In genomic region chr11:126432065-126432461, GRCh38 we compare ENCODE assay signal across 19 cellular contexts.
DNase-seq lines count a peak whose midpoint lies in the region; ATAC-seq and TF ChIP-seq lines count a peak whose summit lies in the region.
"Had no signal": no experiment of that assay in that cellular context is flagged by ENCODE, and none has a peak within 500 bp of the region (broad histone marks: within the 10 kb centered on the region; RNA-seq: fewer than 3 reads in every experiment).

No MANE protein-coding gene starts in this region.

- H3K27ac ChIP-seq in AG04450 (ENCODE audit: low read depth, low read length) (peak overlapping the region; percentile 11), RWPE2 (ENCODE audit: poor library complexity, severe bottlenecking) (peak overlapping the region; percentile 70), sigmoid colon (peak overlapping the region; percentile 49 to 68 (median 64)), caudate nucleus (ENCODE audit: low read depth, low read length) (no peak overlapping the region)
- H3K27ac ChIP-seq: HL-60, KMS-11 had no signal

- intact Hi-C loops in left ventricle myocardium superior (cut with micrococcal nuclease), result loop anchor here (10.0 kb wide), 1 partner anchor 117 kb away; no protein-coding TSS in a partner anchor
- intact Hi-C loops in sigmoid colon (cut with DNase I), result no loop called here
- intact Hi-C loops in mucosa of descending colon (cut with DNase I, micrococcal nuclease), result no loop called here

- H3K36me3 ChIP-seq in RWPE2 (ENCODE audit: low read depth) (no peaks in the 10 kb centered on the region), sigmoid colon (no peaks in the 10 kb centered on the region), mucosa of descending colon (ENCODE audit: low read depth) (no peaks in the 10 kb centered on the region)
- H3K36me3 ChIP-seq: breast epithelium had no signal

- H3K4me1 ChIP-seq in RWPE2 (ENCODE audit: insufficient read depth, poor library complexity, severe bottlenecking), result peaks cover 20% of the 10 kb centered on the region
- H3K4me1 ChIP-seq in sigmoid colon, result peaks cover 0 to 19% (median 16%) of the 10 kb centered on the region in 4 donors
- peaks cover 31% of the 10 kb centered on the region for H3K4me1 ChIP-seq in mucosa of descending colon (ENCODE audit: low read depth)
- H3K4me1 ChIP-seq: breast epithelium had no signal

- H3K27me3 ChIP-seq in AG04450 (ENCODE audit: control insufficient read depth, insufficient read depth, low read length) (no peaks in the 10 kb centered on the region), RWPE2 (ENCODE audit: insufficient read depth, poor library complexity, severe bottlenecking) (no peaks in the 10 kb centered on the region), sigmoid colon (no peaks in the 10 kb centered on the region)
- H3K27me3 ChIP-seq: breast epithelium had no signal

- TF ChIP-seq POLR2A in sigmoid colon (IDR thresholded peaks at IDR 0.05), result no peak

- H3K4me3 ChIP-seq in AG04450 (ENCODE audit: low read depth, low read length), result no peak overlapping the region
- H3K4me3 ChIP-seq in RWPE2 (ENCODE audit: severe bottlenecking), result no peak overlapping the region
- no peak overlapping the region for H3K4me3 ChIP-seq in sigmoid colon
- H3K4me3 ChIP-seq in mucosa of descending colon, result no peak overlapping the region
- H3K4me3 ChIP-seq: breast epithelium had no signal

- 73 to 77% methylated on average over 3 of the region's 3 CpGs for WGBS in sigmoid colon, 2 donors

- no peak for TF ChIP-seq CTCF in AG04450 (IDR thresholded peaks at IDR 0.05; ENCODE audit: low read depth, low read length)
- TF ChIP-seq CTCF in RWPE2 (IDR thresholded peaks at IDR 0.05; ENCODE audit: poor library complexity, severe bottlenecking), result no peak
- TF ChIP-seq CTCF in sigmoid colon (IDR thresholded peaks at IDR 0.05), result no peak
- no peak for TF ChIP-seq CTCF in mucosa of descending colon (IDR thresholded peaks at IDR 0.05)

- DNase-seq in AG04450 (ENCODE audit: low read depth, low spot score) (no peak), RWPE2 (ENCODE audit: low spot score) (no peak), left ventricle myocardium superior (no peak), sigmoid colon (no peak), caudate nucleus (lab: John Stamatoyannopoulos, UW) (no peak), mucosa of descending colon (no peak)
- no peak for DNase-seq in activated CD4-positive, alpha-beta T cell treated with anti-CD3 and anti-CD28 coated beads for 4 hours
- DNase-seq: activated CD8-positive, alpha-beta memory T cell treated with anti-CD3 and anti-CD28 coated beads, Interleukin-2, amount 50 U/mL, for 4 hours; activated naive CD4-positive, alpha-beta T cell treated with anti-CD3 and anti-CD28 coated beads, Interleukin-2, amount 50 U/mL, for 16 hours; effector CD4-positive, alpha-beta T cell; naive thymus-derived CD8-positive, alpha-beta T cell; NCI-H1105; stimulated activated CD4-positive, alpha-beta T cell treated with anti-CD3 and anti-CD28 coated beads, Interleukin-4, amount 100 ng/mL, for 1 hour; stimulated activated CD8-positive, alpha-beta memory T cell treated with anti-CD3 and anti-CD28 coated beads, Interleukin-4, amount 100 ng/mL, for 48 hours; T-helper 17 cell had no signal

- POLR2A ChIA-PET in AG04450 (lab: Yijun Ruan, JAX), result no interaction called here

- ATAC-seq in RWPE2 (ENCODE audit: low read depth), result no peak
- peak; percentile 1 for ATAC-seq in left ventricle myocardium superior
- ATAC-seq in HG03521 (IDR thresholded peaks at IDR 0.05; ENCODE audit: unreplicated experiment), result no peak
- ATAC-seq in mucosa of descending colon, result no peak
- ATAC-seq: naive thymus-derived CD8-positive, alpha-beta T cell; T-helper 17 cell had no signal

- H3K9me3 ChIP-seq in AG04450 (ENCODE audit: control insufficient read depth, insufficient read depth, low read length), result no peaks in the 10 kb centered on the region; the same call in 1 of the 2 replicates
- no peaks in the 10 kb centered on the region for H3K9me3 ChIP-seq in RWPE2 (ENCODE audit: severe bottlenecking)
- no peaks in the 10 kb centered on the region for H3K9me3 ChIP-seq in sigmoid colon
- H3K9me3 ChIP-seq in mucosa of descending colon, result no peaks in the 10 kb centered on the region
- H3K9me3 ChIP-seq: breast epithelium had no signal

- CTCF ChIA-PET in AG04450 (lab: Charles Lee), result interaction anchor here (1.4 to 3.3 kb wide), 8 partner anchors 8 to 913 kb away, joined by 3 to 25 read pairs (median 8); no protein-coding TSS in a partner anchor

- no peak for TF ChIP-seq EP300 in sigmoid colon (IDR thresholded peaks at IDR 0.05)
